In genomic region chr16:11056090-11056988, GRCh38 we compare ENCODE assay signal across 1 cellular context.
TF ChIP-seq lines count a peak whose summit lies in the region.

No MANE protein-coding gene starts in this region.

TF ChIP-seq in HepG2, 621 proteins besides CTCF, POLR2A, EP300 and RAD21 (continued from another document):
- TF ChIP-seq, protein P1, sequence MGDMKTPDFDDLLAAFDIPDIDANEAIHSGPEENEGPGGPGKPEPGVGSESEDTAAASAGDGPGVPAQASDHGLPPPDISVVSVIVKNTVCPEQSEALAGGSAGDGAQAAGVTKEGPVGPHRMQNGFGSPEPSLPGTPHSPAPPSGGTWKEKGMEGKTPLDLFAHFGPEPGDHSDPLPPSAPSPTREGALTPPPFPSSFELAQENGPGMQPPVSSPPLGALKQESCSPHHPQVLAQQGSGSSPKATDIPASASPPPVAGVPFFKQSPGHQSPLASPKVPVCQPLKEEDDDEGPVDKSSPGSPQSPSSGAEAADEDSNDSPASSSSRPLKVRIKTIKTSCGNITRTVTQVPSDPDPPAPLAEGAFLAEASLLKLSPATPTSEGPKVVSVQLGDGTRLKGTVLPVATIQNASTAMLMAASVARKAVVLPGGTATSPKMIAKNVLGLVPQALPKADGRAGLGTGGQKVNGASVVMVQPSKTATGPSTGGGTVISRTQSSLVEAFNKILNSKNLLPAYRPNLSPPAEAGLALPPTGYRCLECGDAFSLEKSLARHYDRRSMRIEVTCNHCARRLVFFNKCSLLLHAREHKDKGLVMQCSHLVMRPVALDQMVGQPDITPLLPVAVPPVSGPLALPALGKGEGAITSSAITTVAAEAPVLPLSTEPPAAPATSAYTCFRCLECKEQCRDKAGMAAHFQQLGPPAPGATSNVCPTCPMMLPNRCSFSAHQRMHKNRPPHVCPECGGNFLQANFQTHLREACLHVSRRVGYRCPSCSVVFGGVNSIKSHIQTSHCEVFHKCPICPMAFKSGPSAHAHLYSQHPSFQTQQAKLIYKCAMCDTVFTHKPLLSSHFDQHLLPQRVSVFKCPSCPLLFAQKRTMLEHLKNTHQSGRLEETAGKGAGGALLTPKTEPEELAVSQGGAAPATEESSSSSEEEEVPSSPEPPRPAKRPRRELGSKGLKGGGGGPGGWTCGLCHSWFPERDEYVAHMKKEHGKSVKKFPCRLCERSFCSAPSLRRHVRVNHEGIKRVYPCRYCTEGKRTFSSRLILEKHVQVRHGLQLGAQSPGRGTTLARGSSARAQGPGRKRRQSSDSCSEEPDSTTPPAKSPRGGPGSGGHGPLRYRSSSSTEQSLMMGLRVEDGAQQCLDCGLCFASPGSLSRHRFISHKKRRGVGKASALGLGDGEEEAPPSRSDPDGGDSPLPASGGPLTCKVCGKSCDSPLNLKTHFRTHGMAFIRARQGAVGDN (CRISPR knock-in tag; IDR thresholded peaks at IDR 0.05) = 0 out of 2 replicates have a peak, but pooled peaks have one; percentile 23
- no peak for TF ChIP-seq FOXP1 (IDR thresholded peaks at IDR 0.05)
- peak; percentile 29; the same call in 1 of the 2 replicates for TF ChIP-seq FOXP1 (CRISPR knock-in tag; IDR thresholded peaks at IDR 0.05)
- TF ChIP-seq JUNB (CRISPR knock-in tag; IDR thresholded peaks at IDR 0.05; ENCODE audit: borderline replicate concordance) = no peak
- no peak for TF ChIP-seq MXI1 (IDR thresholded peaks at IDR 0.05; ENCODE audit: borderline replicate concordance, low read depth, low read length)
- 0 out of 2 replicates have a peak, but pooled peaks have one; percentile 19 for TF ChIP-seq RXRB (CRISPR knock-in tag; IDR thresholded peaks at IDR 0.05; ENCODE audit: borderline replicate concordance)
- TF ChIP-seq NFKB2 (CRISPR knock-in tag; IDR thresholded peaks at IDR 0.05; ENCODE audit: borderline replicate concordance) = no peak
- no peak for TF ChIP-seq GPBP1L1 (CRISPR knock-in tag; IDR thresholded peaks at IDR 0.05)
- TF ChIP-seq ZBTB21 (CRISPR knock-in tag; IDR thresholded peaks at IDR 0.05) = no peak
- TF ChIP-seq SP5 (CRISPR knock-in tag; IDR thresholded peaks at IDR 0.05; ENCODE audit: borderline replicate concordance, low read depth) = peak; percentile 31; the same call in 1 of the 2 replicates
- TF ChIP-seq IKZF5 (CRISPR knock-in tag; IDR thresholded peaks at IDR 0.05) = no peak
- no peak for TF ChIP-seq MTF2 (CRISPR knock-in tag; IDR thresholded peaks at IDR 0.05; ENCODE audit: borderline replicate concordance)
- TF ChIP-seq FOXA1 (IDR thresholded peaks at IDR 0.05) = no peak
- TF ChIP-seq FOXA1 (CRISPR knock-in tag; IDR thresholded peaks at IDR 0.05) = peak; percentile 18; the same call in 1 of the 2 replicates
- no peak for TF ChIP-seq GZF1 (CRISPR knock-in tag; IDR thresholded peaks at IDR 0.05)
- TF ChIP-seq, protein P2, sequence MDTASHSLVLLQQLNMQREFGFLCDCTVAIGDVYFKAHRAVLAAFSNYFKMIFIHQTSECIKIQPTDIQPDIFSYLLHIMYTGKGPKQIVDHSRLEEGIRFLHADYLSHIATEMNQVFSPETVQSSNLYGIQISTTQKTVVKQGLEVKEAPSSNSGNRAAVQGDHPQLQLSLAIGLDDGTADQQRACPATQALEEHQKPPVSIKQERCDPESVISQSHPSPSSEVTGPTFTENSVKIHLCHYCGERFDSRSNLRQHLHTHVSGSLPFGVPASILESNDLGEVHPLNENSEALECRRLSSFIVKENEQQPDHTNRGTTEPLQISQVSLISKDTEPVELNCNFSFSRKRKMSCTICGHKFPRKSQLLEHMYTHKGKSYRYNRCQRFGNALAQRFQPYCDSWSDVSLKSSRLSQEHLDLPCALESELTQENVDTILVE (CRISPR knock-in tag; IDR thresholded peaks at IDR 0.05) = 0 out of 2 replicates have a peak, but pooled peaks have one; percentile 37
- TF ChIP-seq, protein P3, sequence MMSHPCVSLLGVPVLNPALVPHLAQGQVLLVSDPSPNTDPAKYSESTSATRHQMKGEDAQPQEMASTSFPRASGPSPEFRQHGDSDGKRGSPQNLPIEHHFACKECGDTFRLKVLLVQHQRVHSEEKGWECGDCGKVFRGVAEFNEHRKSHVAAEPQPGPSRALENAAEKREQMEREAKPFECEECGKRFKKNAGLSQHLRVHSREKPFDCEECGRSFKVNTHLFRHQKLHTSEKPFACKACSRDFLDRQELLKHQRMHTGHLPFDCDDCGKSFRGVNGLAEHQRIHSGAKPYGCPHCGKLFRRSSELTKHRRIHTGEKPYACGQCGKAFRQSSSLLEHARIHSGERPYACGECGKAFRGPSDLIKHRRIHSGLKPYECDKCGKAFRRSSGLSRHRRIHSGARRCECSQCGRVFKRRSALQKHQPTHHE (CRISPR knock-in tag; IDR thresholded peaks at IDR 0.05; ENCODE audit: borderline replicate concordance) = no peak
- TF ChIP-seq ZSCAN25 (CRISPR knock-in tag; IDR thresholded peaks at IDR 0.05) = no peak
- peak; percentile 87 for TF ChIP-seq CEBPG (CRISPR knock-in tag; IDR thresholded peaks at IDR 0.05)
- peak; percentile 78 for TF ChIP-seq SOX5 (CRISPR knock-in tag; IDR thresholded peaks at IDR 0.05; ENCODE audit: borderline replicate concordance)
- peak; percentile 67 for TF ChIP-seq CEBPB (IDR thresholded peaks at IDR 0.05; ENCODE audit: borderline replicate concordance, low read depth, low read length)
- no peak for TF ChIP-seq ZNF619 (CRISPR knock-in tag; IDR thresholded peaks at IDR 0.05)
- peak; percentile 40 for TF ChIP-seq ZNF781 (CRISPR knock-in tag; IDR thresholded peaks at IDR 0.05; ENCODE audit: borderline replicate concordance, not compliant biosample characterization)
- no peak for TF ChIP-seq NFE2 (CRISPR knock-in tag; IDR thresholded peaks at IDR 0.05)
- no peak for TF ChIP-seq PRDM15 (CRISPR knock-in tag; IDR thresholded peaks at IDR 0.05)
- 0 out of 2 replicates have a peak, but pooled peaks have one; percentile 40 for TF ChIP-seq ELF3 (CRISPR knock-in tag; IDR thresholded peaks at IDR 0.05)
- TF ChIP-seq NBN (conservative IDR thresholded peaks at IDR 0.05) = no peak
- TF ChIP-seq, protein P4, sequence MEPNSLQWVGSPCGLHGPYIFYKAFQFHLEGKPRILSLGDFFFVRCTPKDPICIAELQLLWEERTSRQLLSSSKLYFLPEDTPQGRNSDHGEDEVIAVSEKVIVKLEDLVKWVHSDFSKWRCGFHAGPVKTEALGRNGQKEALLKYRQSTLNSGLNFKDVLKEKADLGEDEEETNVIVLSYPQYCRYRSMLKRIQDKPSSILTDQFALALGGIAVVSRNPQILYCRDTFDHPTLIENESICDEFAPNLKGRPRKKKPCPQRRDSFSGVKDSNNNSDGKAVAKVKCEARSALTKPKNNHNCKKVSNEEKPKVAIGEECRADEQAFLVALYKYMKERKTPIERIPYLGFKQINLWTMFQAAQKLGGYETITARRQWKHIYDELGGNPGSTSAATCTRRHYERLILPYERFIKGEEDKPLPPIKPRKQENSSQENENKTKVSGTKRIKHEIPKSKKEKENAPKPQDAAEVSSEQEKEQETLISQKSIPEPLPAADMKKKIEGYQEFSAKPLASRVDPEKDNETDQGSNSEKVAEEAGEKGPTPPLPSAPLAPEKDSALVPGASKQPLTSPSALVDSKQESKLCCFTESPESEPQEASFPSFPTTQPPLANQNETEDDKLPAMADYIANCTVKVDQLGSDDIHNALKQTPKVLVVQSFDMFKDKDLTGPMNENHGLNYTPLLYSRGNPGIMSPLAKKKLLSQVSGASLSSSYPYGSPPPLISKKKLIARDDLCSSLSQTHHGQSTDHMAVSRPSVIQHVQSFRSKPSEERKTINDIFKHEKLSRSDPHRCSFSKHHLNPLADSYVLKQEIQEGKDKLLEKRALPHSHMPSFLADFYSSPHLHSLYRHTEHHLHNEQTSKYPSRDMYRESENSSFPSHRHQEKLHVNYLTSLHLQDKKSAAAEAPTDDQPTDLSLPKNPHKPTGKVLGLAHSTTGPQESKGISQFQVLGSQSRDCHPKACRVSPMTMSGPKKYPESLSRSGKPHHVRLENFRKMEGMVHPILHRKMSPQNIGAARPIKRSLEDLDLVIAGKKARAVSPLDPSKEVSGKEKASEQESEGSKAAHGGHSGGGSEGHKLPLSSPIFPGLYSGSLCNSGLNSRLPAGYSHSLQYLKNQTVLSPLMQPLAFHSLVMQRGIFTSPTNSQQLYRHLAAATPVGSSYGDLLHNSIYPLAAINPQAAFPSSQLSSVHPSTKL (CRISPR knock-in tag; IDR thresholded peaks at IDR 0.05) = 0 out of 2 replicates have a peak, but pooled peaks have one; percentile 34
